ENCODE assay signal across 19 cellular contexts in genomic region chr2:233223059-233223894, GRCh38. TPM values are rescaled to one million over a fixed set of nuclear protein-coding genes. Genes with fewer than 3 reads are reported as not detected.
A peak's percentile ranks its signal among the peaks of the same experiment; 100 is the strongest.
DNase-seq lines count a peak whose midpoint lies in the region; ATAC-seq and TF ChIP-seq lines count a peak whose summit lies in the region.
"Had no signal": no experiment of that assay in that cellular context is flagged by ENCODE, and none has a peak within 500 bp of the region (broad histone marks: within the 10 kb centered on the region; RNA-seq: fewer than 3 reads in every experiment).

No MANE protein-coding gene starts in this region.

- peaks cover 70% of the 10 kb centered on the region for H3K4me1 ChIP-seq in OCI-LY7 (ENCODE audit: insufficient read depth, low read length, poor library complexity, severe bottlenecking)
- H3K4me1 ChIP-seq: BE2C had no signal

- H3K9me3 ChIP-seq in OCI-LY7 (ENCODE audit: low read length), result peaks cover 12% of the 10 kb centered on the region; the same call in 1 of the 2 replicates
- H3K9me3 ChIP-seq: BE2C had no signal

- peak overlapping the region; percentile 59; the same call in 1 of the 2 replicates for H2AFZ ChIP-seq in OCI-LY7 (ENCODE audit: low read length)

- DNase-seq in OCI-LY7 (ENCODE audit: low spot score) (peak; percentile 86), head of caudate nucleus (no peak), NCI-H187 treated with DMSO at 0.1 percent for 48 hours (lab: John Stamatoyannopoulos, UW) (no peak), cerebellar cortex (ENCODE audit: low spot score) (no peak)
- DNase-seq in stimulated activated CD4-positive, alpha-beta T cell treated with anti-CD3 and anti-CD28 coated beads, Interleukin-4, amount 100 ng/mL, for 4 hours, result no peak
- DNase-seq: activated CD4-positive, alpha-beta T cell treated with anti-CD3 and anti-CD28 coated beads for 36 hours; activated naive CD4-positive, alpha-beta T cell treated with anti-CD3 and anti-CD28 coated beads, Interleukin-2, amount 10 ng/mL, durations not matched to agents 7 days and 5 days; BE2C; GDM1; H9; Kasumi-1; NCI-H226; nephron progenitor cell; stimulated activated naive CD4-positive, alpha-beta T cell treated with Interleukin-2 at 50 U/mL for 16 hours had no signal

- intact Hi-C loops in OCI-LY7 (cut with micrococcal nuclease; ENCODE audit: unreplicated experiment), result loop anchor here (2.0 kb wide), 1 partner anchor 28 kb away; the partner anchor contains the start of gene ATG16L1
- intact Hi-C loops in head of caudate nucleus (cut with DNase I), result no loop called here

- no peaks in the 10 kb centered on the region for H4K20me1 ChIP-seq in OCI-LY7 (ENCODE audit: insufficient read depth, low read length)

- peak; percentile 85 for ATAC-seq in GM18502 (IDR thresholded peaks at IDR 0.05; ENCODE audit: poor library complexity, unreplicated experiment)
- peak; percentile 85 for ATAC-seq in GM21515 (IDR thresholded peaks at IDR 0.05; ENCODE audit: unreplicated experiment)
- peak; percentile 88 for ATAC-seq in HG03159 (IDR thresholded peaks at IDR 0.05; ENCODE audit: unreplicated experiment)
- ATAC-seq: activated CD4-positive, alpha-beta T cell treated with anti-CD3 and anti-CD28 coated beads for 36 hours had no signal

- peak overlapping the region; percentile 51 for H3K4me2 ChIP-seq in OCI-LY7 (ENCODE audit: low read length)

- CTCF ChIA-PET in OCI-LY7 (lab: Charles Lee; ENCODE audit: unreplicated experiment), result interaction anchor here (0.6 to 1.4 kb wide), 3 partner anchors 21 to 123 kb away, joined by 3 read pairs; no protein-coding TSS in a partner anchor

- 0 out of 2 replicates have a peak, but pooled peaks cover 3% of the 10 kb centered on the region for H3K36me3 ChIP-seq in OCI-LY7 (ENCODE audit: insufficient read depth, low read length)
- H3K36me3 ChIP-seq: BE2C had no signal

- H3K4me3 ChIP-seq in OCI-LY7 (ENCODE audit: low read depth, low read length, poor library complexity, severe bottlenecking), result no peak overlapping the region
- H3K4me3 ChIP-seq: coronary artery, SK-N-MC had no signal

- BruUV-seq in OCI-LY7 (replicated peaks; lab: Mats Ljungman, UMichigan), result no TSS peak

- POLR2A ChIA-PET in OCI-LY7 (lab: Charles Lee), result interaction anchor here (0.6 to 2.9 kb wide), 16 partner anchors 11 to 1223 kb away, joined by 3 to 16 read pairs (median 5); partner anchors contain the start of gene ATG16L1

- TF ChIP-seq CTCF in OCI-LY7 (conservative IDR thresholded peaks at IDR 0.05; ENCODE audit: low read length), result no peak

- H3K79me2 ChIP-seq in OCI-LY7 (ENCODE audit: insufficient read depth, low read depth, low read length), result no peaks in the 10 kb centered on the region

- H3K9me2 ChIP-seq in OCI-LY7 (ENCODE audit: insufficient read depth, low read length), result no peaks in the 10 kb centered on the region

- peak overlapping the region; percentile 80 for H3K27ac ChIP-seq in OCI-LY7 (ENCODE audit: low read depth, low read length, poor library complexity, severe bottlenecking)
- H3K27ac ChIP-seq: coronary artery, SK-N-MC had no signal

RNA-seq across cellular contexts. Expression of gene ATG16L1, which starts 28.2 kb away (rescaled TPM):
- 42.5 and 44.9 TPM in 2 replicates for total RNA-seq in OCI-LY7 (2014; rRNA removed; shearing (Covaris generic))
- total RNA-seq in OCI-LY7 (2022), result 31.8 and 36.2 TPM in 2 replicates
